ENCODE assay signal across 8 cellular contexts in the genomic region with DNA sequence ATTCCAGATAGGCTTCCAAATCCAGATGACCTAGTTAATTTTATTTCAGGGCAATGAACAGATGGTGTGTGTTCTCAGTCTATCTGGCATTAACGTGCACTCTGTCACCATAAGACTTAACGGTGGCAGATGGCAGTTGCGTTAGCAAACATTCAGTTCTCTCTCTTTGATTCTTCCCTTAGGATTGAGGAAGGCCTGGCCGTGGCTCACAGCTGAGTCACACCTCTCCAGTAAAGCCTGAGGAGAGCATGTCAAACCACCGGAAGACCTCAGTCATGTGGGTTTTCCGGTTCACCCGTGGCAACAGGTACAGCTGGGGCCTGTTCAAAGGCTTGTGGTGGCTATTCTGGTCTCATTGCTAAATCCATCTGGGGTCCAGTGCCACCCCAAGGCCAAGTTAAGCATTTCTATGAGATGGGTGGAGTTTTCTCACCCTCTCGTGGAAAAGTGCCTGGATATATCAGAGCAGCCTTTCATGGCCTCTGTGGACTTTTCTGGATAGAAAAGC.
A peak's percentile ranks its signal among the peaks of the same experiment; 100 is the strongest.
DNase-seq lines count a peak whose midpoint lies in the region; ATAC-seq, FAIRE-seq and TF ChIP-seq lines count a peak whose summit lies in the region.

No MANE protein-coding gene starts in this region.

- H3K4me1 ChIP-seq in A549 = no peaks in the 10 kb centered on the region
- peaks cover 7 to 14% of the 10 kb centered on the region in 2 donors for H3K4me1 ChIP-seq in mucosa of rectum (ENCODE audit: control insufficient read depth in 2 of 2, insufficient read depth in 2 of 2, low read length in 2 of 2)
- H3K4me1 ChIP-seq in thyroid gland = peaks cover 8 to 15% of the 10 kb centered on the region in 2 donors

- H3K27ac ChIP-seq in A549 (0 out of 6 replicates have a peak overlapping the region, but pooled peaks of 1 of the 2 experiments have one; percentile 17), WERI-Rb-1 (peak overlapping the region; percentile 85), mucosa of rectum (ENCODE audit: low read depth in 2 of 2, low read length in 2 of 2) (peak overlapping the region; percentile 59 to 71), thyroid gland (no peak overlapping the region)

- ATAC-seq in A549 = peak; percentile 43 to 55; a peak in 4 of 6 replicates
- peak; percentile 99 for ATAC-seq in HG02610 (IDR thresholded peaks at IDR 0.05; ENCODE audit: unreplicated experiment)

- H3K27me3 ChIP-seq in WERI-Rb-1 (ENCODE audit: insufficient read depth, low read depth, severe bottlenecking) (no peaks in the 10 kb centered on the region), mucosa of rectum (ENCODE audit: control insufficient read depth in 2 of 2, insufficient read depth in 2 of 2, low read length in 2 of 2) (no peaks in the 10 kb centered on the region), thyroid gland (no peaks in the 10 kb centered on the region)

- no peak overlapping the region for H3K4me3 ChIP-seq in A549
- no peak overlapping the region for H3K4me3 ChIP-seq in GM12875 (ENCODE audit: low read depth, low read length)
- H3K4me3 ChIP-seq in WERI-Rb-1 (ENCODE audit: low read depth, low read length) = no peak overlapping the region
- H3K4me3 ChIP-seq in mucosa of rectum (ENCODE audit: low read length in 2 of 2) = peak overlapping the region in 1 of 2 donors; percentile 8
- H3K4me3 ChIP-seq in thyroid gland (replicated peaks in 1 of 3) = no peak overlapping the region

- WGBS in A549 (ENCODE audit: missing lambda C conversion rate) = 63% methylated on average over 8 of the region's 8 CpGs
- WGBS in thyroid gland, 2 donors = 70 to 87% methylated on average over 6 to 8 of the region's 8 CpGs

- no peak overlapping the region for H3K9ac ChIP-seq in mucosa of rectum (ENCODE audit: low read depth in 1 of 2, low read length in 2 of 2)

- peak in 1 of 2 experiments; percentile 30; a peak in 1 of 5 replicates for TF ChIP-seq RAD21 in A549 (conservative IDR thresholded peaks at IDR 0.05 in 1 of 2, IDR thresholded peaks at IDR 0.05 in 1 of 2)

- POLR2A ChIA-PET in A549 (lab: Yijun Ruan, JAX) = no interaction called here

- TF ChIP-seq POLR2A in A549 (IDR thresholded peaks at IDR 0.05; ENCODE audit: low read length) (no peak), thyroid gland (IDR thresholded peaks at IDR 0.05) (no peak)

- CTCF ChIA-PET in A549 (lab: Yijun Ruan, JAX) = interaction anchor here (1.1 kb wide), 1 partner anchor 10 kb away, joined by 3 read pairs; no protein-coding TSS in a partner anchor

- no peak for FAIRE-seq in A549 (lab: Jason Lieb, UNC)

- H3K36me3 ChIP-seq in WERI-Rb-1 (no peaks in the 10 kb centered on the region), mucosa of rectum (ENCODE audit: control insufficient read depth in 2 of 2, insufficient read depth in 2 of 2, low read length in 2 of 2) (no peaks in the 10 kb centered on the region), thyroid gland (no peaks in the 10 kb centered on the region)

- DNase-seq in A549 (ENCODE audit: low read depth in 1 of 2, low spot score in 1 of 2) (peak in 1 of 2 experiments; percentile 25), NAMALWA (ENCODE audit: low spot score) (peak; percentile 23), WERI-Rb-1 (peak; percentile 96), thyroid gland (peak; percentile 3 to 11)
- DNase-seq in effector CD4-positive, alpha-beta T cell = peak; percentile 2

- intact Hi-C loops in thyroid gland (cut with DNase I) = no loop called here

- no peak for TF ChIP-seq EP300 in A549 (IDR thresholded peaks at IDR 0.05)

- no peak for TF ChIP-seq CTCF in A549 (IDR thresholded peaks at IDR 0.05)
- TF ChIP-seq CTCF in GM12875 (IDR thresholded peaks at IDR 0.05; ENCODE audit: borderline replicate concordance, insufficient read depth, low read depth, low read length) = peak; percentile 51
- TF ChIP-seq CTCF in WERI-Rb-1 (IDR thresholded peaks at IDR 0.05; ENCODE audit: low read depth, low read length) = peak; percentile 49
- no peak for TF ChIP-seq CTCF in thyroid gland (IDR thresholded peaks at IDR 0.05)

- no peak overlapping the region for H3K4me2 ChIP-seq in A549

- H3K9me3 ChIP-seq in A549 (no peaks in the 10 kb centered on the region), WERI-Rb-1 (ENCODE audit: severe bottlenecking) (no peaks in the 10 kb centered on the region), mucosa of rectum (ENCODE audit: control insufficient read depth in 2 of 2, low read length in 2 of 2) (no peaks in the 10 kb centered on the region), thyroid gland (no peaks in the 10 kb centered on the region)

TF ChIP-seq in A549, 52 proteins besides CTCF, POLR2A, EP300 and RAD21:
- TF ChIP-seq JUN (IDR thresholded peaks at IDR 0.05) (no peak), CEBPB (IDR thresholded peaks at IDR 0.05) (no peak), KDM5A (IDR thresholded peaks at IDR 0.05) (no peak), SREBF2 (IDR thresholded peaks at IDR 0.05) (no peak), CBX8 (IDR thresholded peaks at IDR 0.05) (no peak), RFX5 (IDR thresholded peaks at IDR 0.05) (no peak), EHF (CRISPR knock-in tag; IDR thresholded peaks at IDR 0.05) (no peak), E2F6 (IDR thresholded peaks at IDR 0.05; ENCODE audit: borderline replicate concordance, low read depth) (no peak)
- TF ChIP-seq, protein P1, sequence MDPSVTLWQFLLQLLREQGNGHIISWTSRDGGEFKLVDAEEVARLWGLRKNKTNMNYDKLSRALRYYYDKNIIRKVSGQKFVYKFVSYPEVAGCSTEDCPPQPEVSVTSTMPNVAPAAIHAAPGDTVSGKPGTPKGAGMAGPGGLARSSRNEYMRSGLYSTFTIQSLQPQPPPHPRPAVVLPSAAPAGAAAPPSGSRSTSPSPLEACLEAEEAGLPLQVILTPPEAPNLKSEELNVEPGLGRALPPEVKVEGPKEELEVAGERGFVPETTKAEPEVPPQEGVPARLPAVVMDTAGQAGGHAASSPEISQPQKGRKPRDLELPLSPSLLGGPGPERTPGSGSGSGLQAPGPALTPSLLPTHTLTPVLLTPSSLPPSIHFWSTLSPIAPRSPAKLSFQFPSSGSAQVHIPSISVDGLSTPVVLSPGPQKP (IDR thresholded peaks at IDR 0.05; ENCODE audit: low read depth, low read length) = no peak
- TF ChIP-seq, protein P2, sequence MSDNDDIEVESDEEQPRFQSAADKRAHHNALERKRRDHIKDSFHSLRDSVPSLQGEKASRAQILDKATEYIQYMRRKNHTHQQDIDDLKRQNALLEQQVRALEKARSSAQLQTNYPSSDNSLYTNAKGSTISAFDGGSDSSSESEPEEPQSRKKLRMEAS (IDR thresholded peaks at IDR 0.05) = no peak

Comparison
In these comparisons a context has a peak if more than half of its experiments do, and no peak if none do; other contexts are left out.
1. H3K27ac ChIP-seq: peak in WERI-Rb-1 (single experiment) and mucosa of rectum (2 of 2); none in thyroid gland (0 of 3).
2. CTCF ChIP-seq: peak in GM12875 (single experiment) and WERI-Rb-1 (single experiment); none in A549 (single experiment) and thyroid gland (0 of 6).